1 cellular context compared by ENCODE assay signal in the genomic region with DNA sequence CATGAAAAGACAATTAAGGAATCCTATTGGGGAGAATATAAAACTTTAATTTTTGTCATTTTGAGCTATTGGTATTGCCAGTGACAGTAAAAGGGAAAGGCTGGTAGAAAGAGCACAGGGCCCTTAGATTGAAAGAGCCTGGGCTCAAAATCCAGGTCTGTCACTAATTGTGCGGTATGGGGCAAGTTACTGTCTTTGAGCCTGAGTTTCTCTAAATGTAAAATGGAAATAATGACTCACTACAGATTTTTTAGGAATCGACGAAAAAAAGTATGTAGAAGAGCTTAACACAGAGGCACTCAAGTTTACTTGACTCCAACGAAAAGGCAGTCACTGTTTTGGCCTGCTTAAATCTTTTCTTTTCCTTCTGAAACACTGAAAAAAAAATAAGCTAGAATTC.
TF ChIP-seq lines count a peak whose summit lies in the region.

No MANE protein-coding gene starts in this region.

TF ChIP-seq in GM23338, 12 proteins besides CTCF, POLR2A, EP300 and RAD21:
- TF ChIP-seq ZNF462 (CRISPR knock-in tag; IDR thresholded peaks at IDR 0.05), result no peak
- TF ChIP-seq JUNB (IDR thresholded peaks at IDR 0.05; ENCODE audit: unreplicated experiment), result no peak
- no peak for TF ChIP-seq POLR2AphosphoS5 (IDR thresholded peaks at IDR 0.05; ENCODE audit: low read depth)
- no peak for TF ChIP-seq CREB1 (CRISPR knock-in tag; IDR thresholded peaks at IDR 0.05; ENCODE audit: low read depth)
- no peak for TF ChIP-seq NANOG (IDR thresholded peaks at IDR 0.05; ENCODE audit: borderline replicate concordance)
- TF ChIP-seq ZNF114 (CRISPR knock-in tag; IDR thresholded peaks at IDR 0.05), result no peak
- TF ChIP-seq EZH2phosphoT487 (IDR thresholded peaks at IDR 0.05; ENCODE audit: unreplicated experiment), result no peak
- TF ChIP-seq STAT1 (IDR thresholded peaks at IDR 0.05; ENCODE audit: unreplicated experiment), result no peak
TF ChIP-seq in GM23338: peak in this region for 0.
